ENCODE assay signal across 8 cellular contexts in genomic region chr21:33036430-33037162, GRCh38. TPM values are rescaled to one million over a fixed set of nuclear protein-coding genes. Genes with fewer than 3 reads are reported as not detected.
DNase-seq lines count a peak whose midpoint lies in the region; ATAC-seq, FAIRE-seq and TF ChIP-seq lines count a peak whose summit lies in the region.
"Had no signal": no experiment of that assay in that cellular context is flagged by ENCODE, and none has a peak within 500 bp of the region (broad histone marks: within the 10 kb centered on the region; RNA-seq: fewer than 3 reads in every experiment).

No MANE protein-coding gene starts in this region.

- DNase-seq in GM12892 (ENCODE audit: insufficient read length), result no peak
- DNase-seq in MG63, result peak; percentile 86
- peak; percentile 44 for DNase-seq in bronchial epithelial cell (ENCODE audit: low read depth)
- peak; percentile 63 for DNase-seq in pulmonary artery endothelial cell (ENCODE audit: low read depth, low spot score)
- DNase-seq in activated CD8-positive, alpha-beta memory T cell treated with anti-CD3 and anti-CD28 coated beads for 24 hours, result no peak
- DNase-seq in GM13976 (ENCODE audit: low spot score), result no peak

- H3K36me3 ChIP-seq in MG63 (no peaks in the 10 kb centered on the region), bronchial epithelial cell (ENCODE audit: control insufficient read depth, insufficient read depth, low read length) (no peaks in the 10 kb centered on the region)

- FAIRE-seq in GM12892 (lab: Jason Lieb, UNC), result peak; percentile 36
- no peak for FAIRE-seq in bronchial epithelial cell (lab: Jason Lieb, UNC)

- H3K9me3 ChIP-seq in MG63, result no peaks in the 10 kb centered on the region

- no peak for ATAC-seq in HG03354 (IDR thresholded peaks at IDR 0.05; ENCODE audit: poor library complexity, severe bottlenecking, unreplicated experiment)

- TF ChIP-seq POLR2A in GM12892 (IDR thresholded peaks at IDR 0.05; ENCODE audit: low read depth, low read length), result no peak

- TF ChIP-seq CTCF in bronchial epithelial cell (IDR thresholded peaks at IDR 0.05; ENCODE audit: insufficient read depth, low read length, severe bottlenecking) (no peak), GM13976 (IDR thresholded peaks at IDR 0.05; ENCODE audit: borderline replicate concordance, control extremely low read depth, extremely low read depth, insufficient read depth, missing control alignments) (no peak)

- in situ Hi-C loops in GM13976 (cut with MboI; ENCODE audit: low sequenced_read_pairs, unreplicated experiment), result no loop called here

- H3K4me3 ChIP-seq in MG63 (no peak overlapping the region), bronchial epithelial cell (ENCODE audit: low read depth, low read length) (no peak overlapping the region)

- no peaks in the 10 kb centered on the region for H3K27me3 ChIP-seq in MG63
- peaks cover 31% of the 10 kb centered on the region for H3K27me3 ChIP-seq in bronchial epithelial cell (ENCODE audit: control insufficient read depth, insufficient read depth, low read length)

RNA-seq across cellular contexts. Expression of gene OLIG2, which starts 10.9 kb away (rescaled TPM):
- polyA plus RNA-seq in GM12892 (2012; ENCODE audit: missing spikeins), result not detected
- not detected in 2 replicates for total RNA-seq in MG63 (2014; rRNA removed; shearing (Covaris generic); ENCODE audit: low replicate concordance)
- total RNA-seq in bronchial epithelial cell, result not detected in 2 replicates
- not detected in 2 replicates for total RNA-seq in pulmonary artery endothelial cell
- total RNA-seq: epithelial cell of proximal tubule had no signal

RNA-seq across cellular contexts. Expression of gene OLIG1, which starts 33.3 kb away (rescaled TPM):
- not detected for polyA plus RNA-seq in GM12892 (2012; ENCODE audit: missing spikeins)
- not detected in 2 replicates for total RNA-seq in MG63 (2014; rRNA removed; shearing (Covaris generic); ENCODE audit: low replicate concordance)
- total RNA-seq in bronchial epithelial cell, result not detected in 2 replicates
- total RNA-seq in pulmonary artery endothelial cell, result not detected in 2 replicates
- total RNA-seq: epithelial cell of proximal tubule had no signal

Comparison
In these comparisons a context has a peak if more than half of its experiments do, and no peak if none do; other contexts are left out.
1. DNase-seq: peak in MG63 (single experiment), bronchial epithelial cell (single experiment) and pulmonary artery endothelial cell (single experiment); none in GM12892 (single experiment), activated CD8-positive, alpha-beta memory T cell treated with anti-CD3 and anti-CD28 coated beads for 24 hours (single experiment) and GM13976 (single experiment).